9 cellular contexts compared by ENCODE assay signal in genomic region chr10:100743626-100744135, GRCh38. TPM values are rescaled to one million over a fixed set of nuclear protein-coding genes. Genes with fewer than 3 reads are reported as not detected.
DNase-seq lines count a peak whose midpoint lies in the region; ATAC-seq and TF ChIP-seq lines count a peak whose summit lies in the region.
"Had no signal": no experiment of that assay in that cellular context is flagged by ENCODE, and none has a peak within 500 bp of the region (broad histone marks: within the 10 kb centered on the region; RNA-seq: fewer than 3 reads in every experiment).

No MANE protein-coding gene starts in this region.

- peaks cover 16% of the 10 kb centered on the region for H3F3A ChIP-seq in GM23338 (replicated peaks; ENCODE audit: low read depth)

- peak overlapping the region; percentile 22 for H3K4me3 Mint-ChIP-seq in CD8-positive, alpha-beta T cell
- peak overlapping the region; percentile 62; the same call in 2 of the 3 replicates for H3K4me3 Mint-ChIP-seq in GM23338
- no peak overlapping the region for H3K4me3 Mint-ChIP-seq in activated T-cell treated with anti-CD3 and anti-CD28 coated beads, Interleukin-2, amount 50 U/mL, for 4 hours

- H3K36me3 ChIP-seq in CD8-positive, alpha-beta T cell (ENCODE audit: insufficient read depth, low read length) = no peaks in the 10 kb centered on the region
- H3K36me3 ChIP-seq in GM23338 (ENCODE audit: insufficient read depth) (no peaks in the 10 kb centered on the region), prostate gland (no peaks in the 10 kb centered on the region), suprapubic skin (no peaks in the 10 kb centered on the region)

- TF ChIP-seq CTCF in CD8-positive, alpha-beta T cell (IDR thresholded peaks at IDR 0.05) = peak; percentile 42
- TF ChIP-seq CTCF in GM23338 (conservative IDR thresholded peaks at IDR 0.05; ENCODE audit: low read depth in 2 of 2) (peak; percentile 82 to 87), prostate gland (IDR thresholded peaks at IDR 0.05) (peak; percentile 13 to 47 (median 32)), suprapubic skin (IDR thresholded peaks at IDR 0.05) (peak in 1 of 2 donors; percentile 63)

- peaks cover 37% of the 10 kb centered on the region for H3K4me1 Mint-ChIP-seq in CD8-positive, alpha-beta T cell (ENCODE audit: low read depth)
- H3K4me1 Mint-ChIP-seq in GM23338 = peaks cover 51% of the 10 kb centered on the region
- H3K4me1 Mint-ChIP-seq in activated T-cell treated with anti-CD3 and anti-CD28 coated beads, Interleukin-2, amount 50 U/mL, for 4 hours (ENCODE audit: low read depth) = peaks cover 37% of the 10 kb centered on the region

- 4% methylated on average over 16 of the region's 16 CpGs for WGBS in prostate gland
- WGBS in suprapubic skin = 4% methylated on average over 13 of the region's 16 CpGs

- POLR2A ChIA-PET in CD8-positive, alpha-beta T cell (lab: Charles Lee) = no interaction called here

- no peak overlapping the region for H3K27ac ChIP-seq in CD8-positive, alpha-beta T cell (ENCODE audit: low read depth, low read length)
- H3K27ac ChIP-seq in GM23338 (ENCODE audit: low read depth) (no peak overlapping the region), prostate gland (no peak overlapping the region), suprapubic skin (no peak overlapping the region)

- H3K9me3 Mint-ChIP-seq in CD8-positive, alpha-beta T cell = no peaks in the 10 kb centered on the region
- no peaks in the 10 kb centered on the region for H3K9me3 Mint-ChIP-seq in GM23338
- H3K9me3 Mint-ChIP-seq in activated T-cell treated with anti-CD3 and anti-CD28 coated beads, Interleukin-2, amount 50 U/mL, for 4 hours = no peaks in the 10 kb centered on the region

- CTCF ChIA-PET in CD8-positive, alpha-beta T cell (lab: Charles Lee) = interaction anchor here (0.8 to 2.2 kb wide), 11 partner anchors 10 to 188 kb away, joined by 3 to 11 read pairs (median 4); no protein-coding TSS in a partner anchor

- peaks cover 30% of the 10 kb centered on the region for H4K20me1 ChIP-seq in GM23338 (replicated peaks; ENCODE audit: insufficient read depth)

- H3K9me3 ChIP-seq in CD8-positive, alpha-beta T cell (ENCODE audit: low read length) = no peaks in the 10 kb centered on the region
- H3K9me3 ChIP-seq in prostate gland (no peaks in the 10 kb centered on the region), suprapubic skin (no peaks in the 10 kb centered on the region)

- peaks cover 69% of the 10 kb centered on the region for H3K27me3 Mint-ChIP-seq in CD8-positive, alpha-beta T cell (ENCODE audit: low read depth)
- H3K27me3 Mint-ChIP-seq in GM23338 (ENCODE audit: insufficient read depth, low read depth, poor library complexity) = peaks cover 96% of the 10 kb centered on the region
- H3K27me3 Mint-ChIP-seq in activated T-cell treated with anti-CD3 and anti-CD28 coated beads, Interleukin-2, amount 50 U/mL, for 4 hours (ENCODE audit: low read depth) = peaks cover 83% of the 10 kb centered on the region

- peak in 6 of 7 experiments; percentile 10 to 63 (median 36) for DNase-seq in CD8-positive, alpha-beta T cell
- DNase-seq in GM23338 (ENCODE audit: low spot score) (peak; percentile 77), NOMO-1 treated with DMSO at 0.1 percent for 48 hours (lab: John Stamatoyannopoulos, UW; ENCODE audit: unreplicated experiment) (peak; percentile 74), foreskin melanocyte (peak; percentile 44), prostate gland (ENCODE audit: low spot score) (no peak), suprapubic skin (ENCODE audit: low spot score in 2 of 2) (no peak)
- DNase-seq in activated T-cell treated with anti-CD3 and anti-CD28 coated beads, Interleukin-2, amount 50 U/mL, for 4 hours = peak; percentile 25

- H3K9me2 ChIP-seq in GM23338 (ENCODE audit: insufficient read depth) = no peaks in the 10 kb centered on the region

- H3K27me3 ChIP-seq in CD8-positive, alpha-beta T cell (ENCODE audit: insufficient read depth, low read length) = peaks cover 67% of the 10 kb centered on the region
- H3K27me3 ChIP-seq in GM23338 (ENCODE audit: insufficient read depth) (peaks cover 99% of the 10 kb centered on the region), prostate gland (replicated peaks; ENCODE audit: insufficient read depth) (peaks cover 85% of the 10 kb centered on the region), suprapubic skin (peaks cover 100% of the 10 kb centered on the region)

- no peak overlapping the region for H3K4me3 ChIP-seq in CD8-positive, alpha-beta T cell (ENCODE audit: low read depth, low read length)
- H3K4me3 ChIP-seq in GM23338 (peak overlapping the region; percentile 55), prostate gland (no peak overlapping the region), suprapubic skin (no peak overlapping the region)

- TF ChIP-seq POLR2A in prostate gland (IDR thresholded peaks at IDR 0.05) (no peak), suprapubic skin (IDR thresholded peaks at IDR 0.05) (no peak)

- ATAC-seq in CD8-positive, alpha-beta T cell = peak; percentile 79
- ATAC-seq in GM23338 = peak; percentile 5
- peak; percentile 65 to 66 for ATAC-seq in activated T-cell treated with anti-CD3 and anti-CD28 coated beads, Interleukin-2, amount 50 U/mL, for 4 hours
- no peak for ATAC-seq in HG03342 (IDR thresholded peaks at IDR 0.05; ENCODE audit: unreplicated experiment)

- no peak for TF ChIP-seq EP300 in suprapubic skin (IDR thresholded peaks at IDR 0.05)

- H2AFZ ChIP-seq in GM23338 = no peak overlapping the region

- intact Hi-C loops in CD8-positive, alpha-beta T cell (cut with DNase I, micrococcal nuclease) = loop anchor here (1.0 to 10.0 kb wide), 3 partner anchors 71 to 309 kb away; no protein-coding TSS in a partner anchor
- intact Hi-C loops in prostate gland (cut with DNase I) = no loop called here

- no peak overlapping the region for H3K27ac Mint-ChIP-seq in CD8-positive, alpha-beta T cell
- no peak overlapping the region for H3K27ac Mint-ChIP-seq in GM23338

- H3K4me1 ChIP-seq in CD8-positive, alpha-beta T cell (ENCODE audit: insufficient read depth, low read length) = peaks cover 43% of the 10 kb centered on the region
- H3K4me1 ChIP-seq in GM23338 (ENCODE audit: insufficient read depth) (peaks cover 66% of the 10 kb centered on the region), prostate gland (replicated peaks) (peaks cover 24% of the 10 kb centered on the region), suprapubic skin (peaks cover 73% of the 10 kb centered on the region)

- H3K4me2 ChIP-seq in GM23338 = peak overlapping the region; percentile 79

- no peaks in the 10 kb centered on the region for H3K79me2 ChIP-seq in GM23338 (replicated peaks; ENCODE audit: insufficient read depth)

- no peaks in the 10 kb centered on the region for H3K36me3 Mint-ChIP-seq in CD8-positive, alpha-beta T cell
- H3K36me3 Mint-ChIP-seq in GM23338 (ENCODE audit: low read depth) = no peaks in the 10 kb centered on the region; the same call in 2 of the 3 replicates
- no peaks in the 10 kb centered on the region for H3K36me3 Mint-ChIP-seq in activated T-cell treated with anti-CD3 and anti-CD28 coated beads, Interleukin-2, amount 50 U/mL, for 4 hours (ENCODE audit: insufficient read depth)

TF ChIP-seq in GM23338, 12 proteins besides CTCF, POLR2A, EP300 and RAD21:
- peak; percentile 61 for TF ChIP-seq EZH2phosphoT487 (IDR thresholded peaks at IDR 0.05; ENCODE audit: unreplicated experiment)
- TF ChIP-seq ZNF331 (CRISPR knock-in tag; IDR thresholded peaks at IDR 0.05; ENCODE audit: low read depth) = no peak

RNA-seq across cellular contexts. Expression of gene PAX2, which starts 1.7 kb away (rescaled TPM):
- total RNA-seq in CD8-positive, alpha-beta T cell = not detected
- total RNA-seq in GM23338 (2014; rRNA removed; shearing (Covaris generic)) = not detected in 2 replicates
- polyA plus RNA-seq in GM23338 (2016; fragmentation: Nextera tagmentation; extraction: Ambion mirVana) = not detected in 2 replicates
- total RNA-seq in activated T-cell treated with anti-CD3 and anti-CD28 coated beads, Interleukin-2, amount 50 U/mL, for 4 hours = not detected
- total RNA-seq in prostate gland (under 1 TPM in 1 of 2 donors, not detected in 1; 0.91 TPM), suprapubic skin (not detected)
- total RNA-seq: activated CD8-positive, alpha-beta memory T cell treated with anti-CD3 and anti-CD28 coated beads for 36 hours had no signal

Comparison
In these comparisons a context has a peak if more than half of its experiments do, and no peak if none do; other contexts are left out.
1. DNase-seq: peak in CD8-positive, alpha-beta T cell (6 of 7), GM23338 (single experiment), NOMO-1 treated with DMSO at 0.1 percent for 48 hours (single experiment), activated T-cell treated with anti-CD3 and anti-CD28 coated beads, Interleukin-2, amount 50 U/mL, for 4 hours (single experiment) and foreskin melanocyte (single experiment); none in prostate gland (single experiment) and suprapubic skin (0 of 2).